Comparison of ENCODE assay signal across 1 cellular context in genomic region chr18:6052449-6052913, GRCh38.
TF ChIP-seq lines count a peak whose summit lies in the region.

No MANE protein-coding gene starts in this region.

TF ChIP-seq in HepG2, 621 proteins besides CTCF, POLR2A, EP300 and RAD21 (continued from another document and continues in another):
- TF ChIP-seq ZNF687 (CRISPR knock-in tag; IDR thresholded peaks at IDR 0.05) (no peak), NFIC (IDR thresholded peaks at IDR 0.05; ENCODE audit: low read length) (peak; percentile 60; the same call in 1 of the 2 replicates), ZBTB25 (CRISPR knock-in tag; IDR thresholded peaks at IDR 0.05) (no peak), ONECUT2 (CRISPR knock-in tag; IDR thresholded peaks at IDR 0.05) (no peak), ZNF709 (CRISPR knock-in tag; IDR thresholded peaks at IDR 0.05) (no peak), IRX3 (CRISPR knock-in tag; IDR thresholded peaks at IDR 0.05; ENCODE audit: borderline replicate concordance, low read depth) (no peak), ZGPAT (CRISPR knock-in tag; IDR thresholded peaks at IDR 0.05) (0 out of 2 replicates have a peak, but pooled peaks have one; percentile 37), ATM (IDR thresholded peaks at IDR 0.05; ENCODE audit: borderline replicate concordance) (no peak), RARA (CRISPR knock-in tag; IDR thresholded peaks at IDR 0.05) (peak; percentile 86), PAXIP1 (CRISPR knock-in tag; conservative IDR thresholded peaks at IDR 0.05) (peak; percentile 77), RCOR2 (CRISPR knock-in tag; IDR thresholded peaks at IDR 0.05) (0 out of 2 replicates have a peak, but pooled peaks have one; percentile 46), BCL6 (CRISPR knock-in tag; IDR thresholded peaks at IDR 0.05) (peak; percentile 94), KAT8 (CRISPR knock-in tag; IDR thresholded peaks at IDR 0.05) (peak; percentile 59; the same call in 1 of the 2 replicates), PLRG1 (conservative IDR thresholded peaks at IDR 0.05) (no peak), RFXAP (CRISPR knock-in tag; IDR thresholded peaks at IDR 0.05; ENCODE audit: borderline replicate concordance) (no peak), DMTF1 (CRISPR knock-in tag; IDR thresholded peaks at IDR 0.05) (no peak), HOMEZ (CRISPR knock-in tag; IDR thresholded peaks at IDR 0.05; ENCODE audit: low read depth) (peak; percentile 96), ZNF331 (CRISPR knock-in tag; IDR thresholded peaks at IDR 0.05) (0 out of 2 replicates have a peak, but pooled peaks have one; percentile 20), ZFAT (CRISPR knock-in tag; conservative IDR thresholded peaks at IDR 0.05) (no peak), ZNF292 (CRISPR knock-in tag; IDR thresholded peaks at IDR 0.05; ENCODE audit: borderline replicate concordance, low read depth) (0 out of 2 replicates have a peak, but pooled peaks have one; percentile 21), FOXP1 (IDR thresholded peaks at IDR 0.05) (no peak), FOXP1 (CRISPR knock-in tag; IDR thresholded peaks at IDR 0.05) (peak; percentile 58; the same call in 1 of the 2 replicates), SOX5 (CRISPR knock-in tag; IDR thresholded peaks at IDR 0.05; ENCODE audit: borderline replicate concordance) (peak; percentile 63; the same call in 1 of the 2 replicates), ZNF737 (CRISPR knock-in tag; IDR thresholded peaks at IDR 0.05; ENCODE audit: borderline replicate concordance) (no peak), MIER3 (CRISPR knock-in tag; IDR thresholded peaks at IDR 0.05; ENCODE audit: borderline replicate concordance) (no peak), GATAD2A (CRISPR knock-in tag; IDR thresholded peaks at IDR 0.05) (peak; percentile 75), PPARG (CRISPR knock-in tag; conservative IDR thresholded peaks at IDR 0.05) (peak; percentile 78), TCF7L2 (IDR thresholded peaks at IDR 0.05; ENCODE audit: low read depth, low read length) (no peak), ZNF263 (CRISPR knock-in tag; IDR thresholded peaks at IDR 0.05) (no peak), ZNF383 (CRISPR knock-in tag; IDR thresholded peaks at IDR 0.05; ENCODE audit: borderline replicate concordance) (no peak), HNRNPH1 (optimal IDR thresholded peaks at IDR 0.05; ENCODE audit: low read depth, low read length) (no peak), ZNF570 (CRISPR knock-in tag; IDR thresholded peaks at IDR 0.05; ENCODE audit: borderline replicate concordance) (no peak), ZNF253 (CRISPR knock-in tag; IDR thresholded peaks at IDR 0.05; ENCODE audit: borderline replicate concordance) (no peak), TBX2 (CRISPR knock-in tag; IDR thresholded peaks at IDR 0.05; ENCODE audit: borderline replicate concordance) (no peak), ZNF280D (CRISPR knock-in tag; IDR thresholded peaks at IDR 0.05) (0 out of 2 replicates have a peak, but pooled peaks have one; percentile 59), NONO (IDR thresholded peaks at IDR 0.05) (no peak), NONO (CRISPR knock-in tag; conservative IDR thresholded peaks at IDR 0.05) (0 out of 2 replicates have a peak, but pooled peaks have one; percentile 44), ARID3A (IDR thresholded peaks at IDR 0.05; ENCODE audit: low read depth, low read length) (0 out of 2 replicates have a peak, but pooled peaks have one; percentile 50)
